ENCODE assay signal across 8 cellular contexts in the genomic region with DNA sequence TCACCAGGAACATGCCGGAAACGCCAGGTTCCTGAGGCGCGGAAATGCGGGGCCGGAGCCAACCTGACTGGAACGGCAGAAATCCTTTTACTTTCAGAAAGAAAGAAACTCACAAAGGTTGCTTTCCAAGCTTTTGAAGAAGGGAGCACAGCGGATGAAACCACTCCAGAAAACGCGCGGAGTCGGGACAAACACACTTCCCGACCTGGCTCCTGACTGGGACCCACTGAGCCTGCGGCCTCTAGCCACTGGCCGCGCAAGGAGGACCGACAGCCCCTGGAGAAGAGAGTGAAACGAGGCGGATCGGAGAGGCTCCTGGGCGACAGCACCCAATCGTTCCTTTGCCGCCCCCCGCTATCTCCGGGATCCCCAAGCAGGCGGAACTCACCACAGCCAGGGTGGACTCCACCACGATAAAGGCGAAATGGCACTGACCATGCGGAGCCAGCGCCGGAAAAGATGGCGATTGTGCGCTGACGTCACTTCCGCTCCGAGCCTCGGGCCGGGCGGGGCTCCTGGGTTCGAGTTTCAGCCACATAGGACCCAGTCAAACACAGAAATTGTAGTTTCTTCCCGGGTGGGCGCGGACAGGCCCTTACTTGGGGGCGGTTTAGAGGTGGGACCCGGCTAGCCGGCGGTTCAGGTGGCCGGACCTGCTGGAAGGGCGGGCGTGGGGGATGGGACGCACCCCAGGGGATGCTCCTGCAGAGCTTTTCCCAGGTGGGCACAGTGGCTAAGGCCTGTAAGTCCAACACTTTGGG. TPM values are rescaled to one million over a fixed set of nuclear protein-coding genes. Genes with fewer than 3 reads are reported as not detected.
A peak's percentile ranks its signal among the peaks of the same experiment; 100 is the strongest.
DNase-seq lines count a peak whose midpoint lies in the region; ATAC-seq and FAIRE-seq lines count a peak whose summit lies in the region.

A gene (minus strand): TSS at position 432 of the 761 bp plus-strand sequence. CDS start 16,407 bp downstream, outside the sequence.

- intact Hi-C loops in activated T-helper 1 cell treated with anti-CD3 and anti-CD28 coated beads, Interleukin-12 subunit alpha, Interleukin-12 subunit beta, Interleukin-2, Interleukin-4 antibody, amounts not matched to agents 30 ng/mL and 10 ng/mL and 1 ng/mL, durations not matched to agents 14 hours and 24 hours and 36 hours (cut with micrococcal nuclease) = loop anchor here (1.0 to 10.0 kb wide), 6 partner anchors 37 to 331 kb away; a partner anchor contains a TSS

- peaks cover 24% of the 10 kb centered on the region for H3K4me1 Mint-ChIP-seq in activated T-helper 1 cell treated with anti-CD3 and anti-CD28 coated beads, Interleukin-12 subunit alpha, Interleukin-12 subunit beta, Interleukin-2, Interleukin-4 antibody, amounts not matched to agents 30 ng/mL and 10 ng/mL and 1 ng/mL, durations not matched to agents 14 hours and 24 hours and 36 hours (ENCODE audit: low read depth)
- H3K4me1 Mint-ChIP-seq in naive B cell = peaks cover 24 to 54% (median 24%) of the 10 kb centered on the region in 3 donors
- peaks cover 48% of the 10 kb centered on the region for H3K4me1 Mint-ChIP-seq in stimulated activated memory B cell treated with anti-CD40 and anti-IgM and Interleukin-4, amounts not matched to agents 10 μg/mL and 1 μg/mL and 100 μg/mL, for 72 hours

- H3K4me3 Mint-ChIP-seq in activated T-helper 1 cell treated with anti-CD3 and anti-CD28 coated beads, Interleukin-12 subunit alpha, Interleukin-12 subunit beta, Interleukin-2, Interleukin-4 antibody, amounts not matched to agents 30 ng/mL and 10 ng/mL and 1 ng/mL, durations not matched to agents 14 hours and 24 hours and 36 hours = peak within 1 kb of the TSS; percentile 93
- H3K4me3 Mint-ChIP-seq in naive B cell = peak within 1 kb of the TSS; percentile 92 to 100 (median 96)
- H3K4me3 Mint-ChIP-seq in stimulated activated memory B cell treated with anti-CD40 and anti-IgM and Interleukin-4, amounts not matched to agents 10 μg/mL and 1 μg/mL and 100 μg/mL, for 72 hours = peak within 1 kb of the TSS; percentile 95

- H3K36me3 Mint-ChIP-seq in activated T-helper 1 cell treated with anti-CD3 and anti-CD28 coated beads, Interleukin-12 subunit alpha, Interleukin-12 subunit beta, Interleukin-2, Interleukin-4 antibody, amounts not matched to agents 30 ng/mL and 10 ng/mL and 1 ng/mL, durations not matched to agents 14 hours and 24 hours and 36 hours (ENCODE audit: low read depth) = peaks cover 35% of the 10 kb centered on the region
- no peaks in the 10 kb centered on the region for H3K36me3 Mint-ChIP-seq in naive B cell
- H3K36me3 Mint-ChIP-seq in stimulated activated memory B cell treated with anti-CD40 and anti-IgM and Interleukin-4, amounts not matched to agents 10 μg/mL and 1 μg/mL and 100 μg/mL, for 72 hours = peaks cover 31% of the 10 kb centered on the region

- ATAC-seq in GM21526 (IDR thresholded peaks at IDR 0.05; ENCODE audit: low FRiP score, unreplicated experiment) (peak; percentile 70), naive B cell (ENCODE audit: low read depth in 2 of 2) (peak; percentile 91)
- ATAC-seq in stimulated activated memory B cell treated with anti-CD40 and anti-IgM and Interleukin-4, amounts not matched to agents 10 μg/mL and 1 μg/mL and 100 μg/mL, for 72 hours = peak; percentile 94

- in situ Hi-C loops in KBM-7 (cut with MboI; ENCODE audit: low pct_unique_long_range_greater_than_20kb, low sequenced_read_pairs) = no loop called here

- no peaks in the 10 kb centered on the region for H3K27me3 Mint-ChIP-seq in activated T-helper 1 cell treated with anti-CD3 and anti-CD28 coated beads, Interleukin-12 subunit alpha, Interleukin-12 subunit beta, Interleukin-2, Interleukin-4 antibody, amounts not matched to agents 30 ng/mL and 10 ng/mL and 1 ng/mL, durations not matched to agents 14 hours and 24 hours and 36 hours (ENCODE audit: insufficient read depth)
- H3K27me3 Mint-ChIP-seq in naive B cell = peaks cover 5 to 12% (median 8%) of the 10 kb centered on the region in 3 donors
- no peaks in the 10 kb centered on the region for H3K27me3 Mint-ChIP-seq in stimulated activated memory B cell treated with anti-CD40 and anti-IgM and Interleukin-4, amounts not matched to agents 10 μg/mL and 1 μg/mL and 100 μg/mL, for 72 hours

- FAIRE-seq in RCC 7860 (lab: Jason Lieb, UNC) = no peak

- H3K9me3 Mint-ChIP-seq in activated T-helper 1 cell treated with anti-CD3 and anti-CD28 coated beads, Interleukin-12 subunit alpha, Interleukin-12 subunit beta, Interleukin-2, Interleukin-4 antibody, amounts not matched to agents 30 ng/mL and 10 ng/mL and 1 ng/mL, durations not matched to agents 14 hours and 24 hours and 36 hours = peaks cover 23% of the 10 kb centered on the region
- no peaks in the 10 kb centered on the region for H3K9me3 Mint-ChIP-seq in naive B cell
- H3K9me3 Mint-ChIP-seq in stimulated activated memory B cell treated with anti-CD40 and anti-IgM and Interleukin-4, amounts not matched to agents 10 μg/mL and 1 μg/mL and 100 μg/mL, for 72 hours = peaks cover 8% of the 10 kb centered on the region

- DNase-seq in DMS 273 (lab: John Stamatoyannopoulos, UW; ENCODE audit: unreplicated experiment) = peak; percentile 95
- peak; percentile 92 for DNase-seq in KBM-7
- peak; percentile 70 for DNase-seq in RCC 7860 (ENCODE audit: low spot score)
- peak; percentile 76 for DNase-seq in activated T-helper 1 cell treated with anti-CD3 and anti-CD28 coated beads, Interleukin-12 subunit alpha, Interleukin-12 subunit beta, Interleukin-2, Interleukin-4 antibody, amounts not matched to agents 30 ng/mL and 10 ng/mL and 1 ng/mL, durations not matched to agents 14 hours and 24 hours and 36 hours (ENCODE audit: low spot score)
- DNase-seq in fibroblast of gingiva (ENCODE audit: low read depth) = peak; percentile 71
- peak; percentile 79 for DNase-seq in naive B cell

- peak within 1 kb of the TSS; percentile 94 for H3K27ac Mint-ChIP-seq in activated T-helper 1 cell treated with anti-CD3 and anti-CD28 coated beads, Interleukin-12 subunit alpha, Interleukin-12 subunit beta, Interleukin-2, Interleukin-4 antibody, amounts not matched to agents 30 ng/mL and 10 ng/mL and 1 ng/mL, durations not matched to agents 14 hours and 24 hours and 36 hours
- H3K27ac Mint-ChIP-seq in naive B cell = peak within 1 kb of the TSS; percentile 95 to 99 (median 98)
- H3K27ac Mint-ChIP-seq in stimulated activated memory B cell treated with anti-CD40 and anti-IgM and Interleukin-4, amounts not matched to agents 10 μg/mL and 1 μg/mL and 100 μg/mL, for 72 hours = peak within 1 kb of the TSS; percentile 96

RNA-seq across cellular contexts. Expression of the gene that starts here (rescaled TPM):
- total RNA-seq in activated T-helper 1 cell treated with anti-CD3 and anti-CD28 coated beads, Interleukin-12 subunit alpha, Interleukin-12 subunit beta, Interleukin-2, Interleukin-4 antibody, amounts not matched to agents 30 ng/mL and 10 ng/mL and 1 ng/mL, durations not matched to agents 14 hours and 24 hours and 36 hours = 63.4 and 64.8 TPM in 2 replicates
- polyA plus RNA-seq in naive B cell (ENCODE audit: low read depth in 6 of 6) = 1 to 10 TPM; 3.1 to 6.8 (median 5.3) TPM

Comparison
In these comparisons a context has a peak if more than half of its experiments do, and no peak if none do; other contexts are left out.
1. Peak in every context shown above with its lines: DNase-seq and ATAC-seq.